10 cellular contexts compared by ENCODE assay signal in the genomic region with DNA sequence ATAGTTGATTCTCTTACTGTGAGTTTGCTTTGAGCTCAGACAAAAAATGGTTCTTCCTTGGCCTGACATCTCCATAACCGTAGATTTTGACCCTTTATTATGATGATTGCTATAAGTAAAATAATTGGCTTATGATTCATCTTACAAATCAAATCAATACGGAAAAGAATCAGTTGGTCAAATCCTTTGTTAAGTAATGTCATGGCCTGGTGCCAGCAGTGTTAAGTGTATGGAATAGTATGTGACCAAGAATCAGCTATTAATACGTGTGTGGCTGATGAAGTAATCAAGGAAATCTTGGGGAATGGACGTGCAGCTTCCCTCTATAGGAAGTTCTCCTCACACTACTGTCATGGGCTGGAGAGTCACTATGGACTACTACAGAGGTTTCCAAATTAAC.
"Had no signal": no experiment of that assay in that cellular context is flagged by ENCODE, and none has a peak within 500 bp of the region (broad histone marks: within the 10 kb centered on the region; RNA-seq: fewer than 3 reads in every experiment).

No MANE protein-coding gene starts in this region.

- H3K4me3 ChIP-seq: GM23248, HAP-1, K562 had no signal

- H3K4me1 ChIP-seq: HAP-1 had no signal

- H3K36me3 ChIP-seq: HAP-1 had no signal

- FAIRE-seq: HTR-8/SVneo, K562 had no signal

- H3K27ac ChIP-seq: GM23248, HL-60 had no signal

- DNase-seq: GM23248, GOT3, H7, HFFc6, IMR-90 had no signal

- H3K9ac ChIP-seq: GM23248 had no signal

- H2AFZ ChIP-seq: GM23248 had no signal

- H3K9me3 ChIP-seq: HAP-1 had no signal

- ATAC-seq: HCT116, K562 had no signal
